ENCODE assay signal across 35 cellular contexts in genomic region chr7:47259682-47260081, GRCh38.
"Had no signal": no experiment of that assay in that cellular context is flagged by ENCODE, and none has a peak within 500 bp of the region (broad histone marks: within the 10 kb centered on the region; RNA-seq: fewer than 3 reads in every experiment).

No MANE protein-coding gene starts in this region.

- H3K27me3 ChIP-seq: MG63 had no signal

- H3K36me3 ChIP-seq: MG63 had no signal

- DNase-seq: Karpas-422, Kasumi-1, MG63, MM.1S, MV-4-11, NCI-H1048, NCI-H1092, NCI-H1092 treated with DMSO at 0.1 percent for 48 hours, NCI-H1105, NCI-H1105 treated with DMSO at 0.1 percent for 48 hours, NCI-H1417, NCI-H1417 treated with DMSO at 0.1 percent for 48 hours, NCI-H1436, NCI-H1436 treated with DMSO at 0.1 percent for 48 hours, NCI-H146, NCI-H1694, NCI-H1694 treated with DMSO at 0.1 percent for 48 hours, NCI-H187, NCI-H187 treated with DMSO at 0.1 percent for 48 hours, NCI-H1930, NCI-H2029, NCI-H2029 treated with DMSO at 0.1 percent for 48 hours, NCI-H2081, NCI-H2081 treated with DMSO at 0.1 percent for 48 hours, NCI-H2107, NCI-H2171, NCI-H2171 treated with DMSO at 0.1 percent for 48 hours, NCI-H2227 treated with DMSO at 0.1 percent for 48 hours, NCI-H226, NCI-H345, NCI-H446, NCI-H446 treated with DMSO at 0.1 percent for 48 hours, NCI-H510A, NCI-H510A treated with DMSO at 0.1 percent for 48 hours, NCI-H524 had no signal

- H3K9me3 ChIP-seq: MG63 had no signal

- H3K4me3 ChIP-seq: MG63 had no signal
